16 cellular contexts compared by ENCODE assay signal in the genomic region with DNA sequence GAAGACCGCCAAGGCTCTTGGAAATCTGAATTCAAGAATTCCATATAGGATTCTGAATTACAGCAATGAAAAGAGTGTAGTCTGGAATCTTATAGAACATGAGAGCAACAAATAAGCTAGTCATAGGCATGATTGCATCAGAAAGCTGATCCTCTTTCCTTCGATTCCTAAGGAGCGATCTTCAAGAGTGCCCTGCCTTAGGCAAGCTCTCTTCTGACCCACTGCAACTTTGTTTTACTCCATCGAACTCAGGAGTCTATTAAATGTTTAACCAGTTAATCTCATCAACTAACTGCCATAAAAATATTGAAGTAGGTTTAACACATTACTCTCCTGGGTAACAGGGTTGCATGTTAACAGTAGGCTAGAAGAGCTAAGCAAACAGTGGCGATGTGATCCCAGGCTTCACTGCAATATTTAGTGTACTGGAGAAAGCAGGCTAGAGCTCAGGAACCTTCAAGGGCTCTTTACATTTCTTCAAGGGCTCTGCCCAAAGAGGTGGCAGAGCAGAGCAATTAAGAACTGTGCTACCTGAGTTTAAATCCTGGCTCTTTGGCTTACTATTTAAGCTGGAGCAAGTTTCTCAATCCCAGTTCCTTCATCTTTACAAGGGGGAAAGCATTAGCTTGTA.
DNase-seq lines count a peak whose midpoint lies in the region; ATAC-seq, FAIRE-seq and TF ChIP-seq lines count a peak whose summit lies in the region.
"Had no signal": no experiment of that assay in that cellular context is flagged by ENCODE, and none has a peak within 500 bp of the region (broad histone marks: within the 10 kb centered on the region; RNA-seq: fewer than 3 reads in every experiment).

No MANE protein-coding gene starts in this region.

- peak; percentile 21 for FAIRE-seq in D721Med (lab: Jason Lieb, UNC)
- FAIRE-seq: A204.1 had no signal

- CTCF ChIA-PET in activated CD4-positive, alpha-beta memory T cell treated with anti-CD3 and anti-CD28 coated beads for 36 hours (lab: Charles Lee): interaction anchor here (0.9 kb wide), 1 partner anchor 15 kb away, joined by 4 read pairs; no protein-coding TSS in a partner anchor

- H3K27me3 Mint-ChIP-seq in progenitor cell of endocrine pancreas: no peaks in the 10 kb centered on the region
- H3K27me3 Mint-ChIP-seq in activated CD4-positive, alpha-beta memory T cell treated with anti-CD3 and anti-CD28 coated beads for 36 hours: no peaks in the 10 kb centered on the region

- H3K9me3 Mint-ChIP-seq in progenitor cell of endocrine pancreas (ENCODE audit: low read depth): peaks cover 3% of the 10 kb centered on the region
- H3K9me3 Mint-ChIP-seq in activated CD4-positive, alpha-beta memory T cell treated with anti-CD3 and anti-CD28 coated beads for 36 hours: no peaks in the 10 kb centered on the region

- peak overlapping the region; percentile 20 for H3K27ac Mint-ChIP-seq in progenitor cell of endocrine pancreas
- H3K27ac Mint-ChIP-seq in activated CD4-positive, alpha-beta memory T cell treated with anti-CD3 and anti-CD28 coated beads for 36 hours: no peak overlapping the region
- H3K27ac Mint-ChIP-seq: HFFc6 had no signal

- DNase-seq in D721Med (ENCODE audit: insufficient read length, low spot score) (no peak), NCI-H187 treated with DMSO at 0.1 percent for 48 hours (lab: John Stamatoyannopoulos, UW) (peak; percentile 27), dorsolateral prefrontal cortex (no peak), progenitor cell of endocrine pancreas (ENCODE audit: low spot score, unreplicated experiment) (no peak), psoas muscle (no peak), left ventricle myocardium superior (no peak)
- no peak for DNase-seq in activated CD4-positive, alpha-beta memory T cell treated with anti-CD3 and anti-CD28 coated beads for 36 hours
- no peak for DNase-seq in effector CD4-positive, alpha-beta T cell
- DNase-seq: HFFc6, KBM-7, NCI-H1048, NCI-H146, NCI-H526 treated with DMSO at 0.1 percent for 48 hours, SK-N-SH had no signal

- no peak overlapping the region for H3K4me3 Mint-ChIP-seq in progenitor cell of endocrine pancreas (ENCODE audit: low read depth)
- H3K4me3 Mint-ChIP-seq in activated CD4-positive, alpha-beta memory T cell treated with anti-CD3 and anti-CD28 coated beads for 36 hours: no peak overlapping the region
- H3K4me3 Mint-ChIP-seq: HFFc6 had no signal

- TF ChIP-seq CTCF in D721Med (IDR thresholded peaks at IDR 0.05; ENCODE audit: insufficient read depth, missing control alignments) (no peak), dorsolateral prefrontal cortex (IDR thresholded peaks at IDR 0.05 in 54 of 56, conservative IDR thresholded peaks at IDR 0.05 in 2 of 56; ENCODE audit: low read depth in 1 of 56, partially characterized antibody in 56 of 56) (no peak), progenitor cell of endocrine pancreas (IDR thresholded peaks at IDR 0.05; ENCODE audit: unreplicated experiment) (no peak), psoas muscle (IDR thresholded peaks at IDR 0.05) (no peak)

- intact Hi-C loops in dorsolateral prefrontal cortex (cut with DNase I) (no loop called here), psoas muscle (cut with DNase I) (no loop called here), left ventricle myocardium superior (cut with micrococcal nuclease) (no loop called here)
- intact Hi-C loops in activated CD4-positive, alpha-beta memory T cell treated with anti-CD3 and anti-CD28 coated beads for 36 hours (cut with micrococcal nuclease): no loop called here

- H3K27ac ChIP-seq in dorsolateral prefrontal cortex: peak overlapping the region in 36 of 59 donors; percentile 13 to 73 (median 48)
- H3K27ac ChIP-seq in psoas muscle: no peak overlapping the region
- H3K27ac ChIP-seq: C4-2B had no signal

- no peaks in the 10 kb centered on the region for H3K36me3 Mint-ChIP-seq in progenitor cell of endocrine pancreas (ENCODE audit: insufficient read depth)
- H3K36me3 Mint-ChIP-seq in activated CD4-positive, alpha-beta memory T cell treated with anti-CD3 and anti-CD28 coated beads for 36 hours: no peaks in the 10 kb centered on the region

- 79 to 83% (median 82%) methylated on average over 5 of the region's 5 CpGs for WGBS in psoas muscle, 3 donors

- H3K9me3 ChIP-seq in psoas muscle: no peaks in the 10 kb centered on the region
- H3K9me3 ChIP-seq: SK-N-SH had no signal

- no peaks in the 10 kb centered on the region for H3K4me1 ChIP-seq in psoas muscle

- peak overlapping the region in 19 of 59 donors; percentile 0 to 39 (median 11) for H3K4me3 ChIP-seq in dorsolateral prefrontal cortex
- H3K4me3 ChIP-seq in psoas muscle: no peak overlapping the region

- H3K4me1 Mint-ChIP-seq in progenitor cell of endocrine pancreas (ENCODE audit: low read depth): no peaks in the 10 kb centered on the region
- no peaks in the 10 kb centered on the region for H3K4me1 Mint-ChIP-seq in activated CD4-positive, alpha-beta memory T cell treated with anti-CD3 and anti-CD28 coated beads for 36 hours (ENCODE audit: low read depth)

- H3K36me3 ChIP-seq in psoas muscle (ENCODE audit: insufficient read depth in 1 of 2, low read depth in 1 of 2): no peaks in the 10 kb centered on the region

- no peaks in the 10 kb centered on the region for H3K27me3 ChIP-seq in dorsolateral prefrontal cortex
- H3K27me3 ChIP-seq in psoas muscle (ENCODE audit: insufficient read depth in 3 of 3, low read length in 2 of 3): no peaks in the 10 kb centered on the region

- no peak for ATAC-seq in psoas muscle
- no peak for ATAC-seq in left ventricle myocardium superior

- POLR2A ChIA-PET in activated CD4-positive, alpha-beta memory T cell treated with anti-CD3 and anti-CD28 coated beads for 36 hours (lab: Charles Lee): no interaction called here
